2 cellular contexts compared by ENCODE assay signal in genomic region chr16:47136101-47136820, GRCh38.
TF ChIP-seq lines count a peak whose summit lies in the region.

No MANE protein-coding gene starts in this region.

TF ChIP-seq in SK-N-SH, 30 proteins besides CTCF, POLR2A, EP300 and RAD21 (continued from another document):
- TF ChIP-seq IRF3 (IDR thresholded peaks at IDR 0.05; ENCODE audit: low read depth, low read length): no peak
- peak; percentile 41; the same call in 1 of the 2 replicates for TF ChIP-seq TCF12 (IDR thresholded peaks at IDR 0.05)
- TF ChIP-seq TEAD4 (IDR thresholded peaks at IDR 0.05; ENCODE audit: borderline replicate concordance, insufficient read depth): no peak
- TF ChIP-seq REST (IDR thresholded peaks at IDR 0.05; ENCODE audit: low read depth, low read length): no peak
- no peak for TF ChIP-seq USF2 (IDR thresholded peaks at IDR 0.05; ENCODE audit: borderline replicate concordance, low read depth, low read length)
- 0 out of 2 replicates have a peak, but pooled peaks have one; percentile 33 for TF ChIP-seq NFIC (IDR thresholded peaks at IDR 0.05; ENCODE audit: borderline replicate concordance)
- peak; percentile 48 for TF ChIP-seq JUND (IDR thresholded peaks at IDR 0.05)
TF ChIP-seq in SK-N-SH: peak in this region for 5.

TF ChIP-seq in WTC11, 78 proteins besides CTCF, POLR2A, EP300 and RAD21 (continued from another document):
- TF ChIP-seq AR (CRISPR knock-in tag; IDR thresholded peaks at IDR 0.05): no peak
- no peak for TF ChIP-seq SP1 (CRISPR knock-in tag; conservative IDR thresholded peaks at IDR 0.05)
- TF ChIP-seq ZNF425 (CRISPR knock-in tag; conservative IDR thresholded peaks at IDR 0.05): no peak
